In the genomic region with DNA sequence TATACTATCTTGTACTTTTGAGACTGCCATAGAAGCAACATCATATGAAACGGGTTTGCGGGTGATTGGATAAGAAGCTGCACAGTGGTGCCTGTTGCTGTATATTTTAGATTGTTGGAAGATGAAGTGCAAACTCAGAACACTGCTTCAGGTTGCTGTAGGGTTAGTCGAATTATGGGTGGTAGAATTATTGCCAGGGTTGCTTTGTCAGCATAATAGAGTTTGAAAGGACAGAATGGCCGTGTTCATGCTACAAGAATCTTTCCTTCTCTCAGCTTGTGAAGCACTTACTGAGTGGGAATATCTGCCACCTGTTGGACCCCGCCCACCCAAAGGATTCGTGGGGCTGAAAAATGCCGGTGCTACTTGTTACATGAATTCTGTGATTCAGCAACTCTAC, we compare ENCODE assay signal across 1 cellular context.
TF ChIP-seq lines count a peak whose summit lies in the region.

No MANE protein-coding gene starts in this region.

TF ChIP-seq in HepG2, 621 proteins besides CTCF, POLR2A, EP300 and RAD21 (continued from another document):
- TF ChIP-seq AHDC1 (CRISPR knock-in tag; IDR thresholded peaks at IDR 0.05; ENCODE audit: borderline replicate concordance) (no peak), ZNF142 (CRISPR knock-in tag; IDR thresholded peaks at IDR 0.05) (no peak)
